8 cellular contexts compared by ENCODE assay signal in genomic region chr13:39656325-39656677, GRCh38. TPM values are rescaled to one million over a fixed set of nuclear protein-coding genes. Genes with fewer than 3 reads are reported as not detected.
DNase-seq lines count a peak whose midpoint lies in the region; FAIRE-seq and TF ChIP-seq lines count a peak whose summit lies in the region.

No MANE protein-coding gene starts in this region.

- H2AFZ ChIP-seq in GM23248: peak overlapping the region; percentile 96
- H2AFZ ChIP-seq in SK-N-SH (ENCODE audit: low read depth): peak overlapping the region; percentile 93

- peak overlapping the region; percentile 91 for H3K9ac ChIP-seq in GM23248
- peak overlapping the region; percentile 75 for H3K9ac ChIP-seq in SK-N-SH

- H3K4me2 ChIP-seq in GM23248 (ENCODE audit: unreplicated experiment) (peak overlapping the region; percentile 95), SK-N-SH (peak overlapping the region; percentile 95)

- peaks cover 9% of the 10 kb centered on the region for H3K4me1 ChIP-seq in GM23248 (ENCODE audit: insufficient read depth)
- no peaks in the 10 kb centered on the region; a peak in 1 of 4 replicates for H3K4me1 ChIP-seq in SK-N-SH (ENCODE audit: control insufficient read depth in 1 of 2, insufficient read depth in 2 of 2, low read depth in 1 of 2, low read length in 1 of 2)
- peaks cover 0 to 25% (median 9%) of the 10 kb centered on the region in 4 donors for H3K4me1 ChIP-seq in sigmoid colon

- no peaks in the 10 kb centered on the region for H3K9me3 ChIP-seq in GM23248 (ENCODE audit: low read depth)
- no peaks in the 10 kb centered on the region for H3K9me3 ChIP-seq in SK-N-SH
- H3K9me3 ChIP-seq in sigmoid colon: no peaks in the 10 kb centered on the region

- H3K4me3 ChIP-seq in GM23248: peak overlapping the region; percentile 99
- H3K4me3 ChIP-seq in SK-N-SH (ENCODE audit: low read depth in 2 of 2, low read length in 1 of 2): peak overlapping the region; percentile 90 to 98
- peak overlapping the region; percentile 97 for H3K4me3 ChIP-seq in fibroblast of villous mesenchyme (ENCODE audit: low read depth, low read length)
- H3K4me3 ChIP-seq in sigmoid colon: peak overlapping the region; percentile 84 to 94 (median 92)

- H3K36me3 ChIP-seq in GM23248 (ENCODE audit: low read depth): peaks cover 13% of the 10 kb centered on the region
- peaks cover 20 to 21% of the 10 kb centered on the region in 2 experiments for H3K36me3 ChIP-seq in SK-N-SH (replicated peaks in 1 of 2; ENCODE audit: control insufficient read depth in 1 of 2, insufficient read depth in 2 of 2, low read length in 1 of 2)
- peaks cover 0 to 20% (median 0%) of the 10 kb centered on the region in 4 donors for H3K36me3 ChIP-seq in sigmoid colon

- H3K79me2 ChIP-seq in GM23248 (ENCODE audit: insufficient read depth): peaks cover 45% of the 10 kb centered on the region
- H3K79me2 ChIP-seq in SK-N-SH (ENCODE audit: insufficient read depth): peaks cover 28% of the 10 kb centered on the region

- no peak for FAIRE-seq in GM12891 (lab: Jason Lieb, UNC)

- no peak for TF ChIP-seq POLR2A in sigmoid colon (IDR thresholded peaks at IDR 0.05)
- TF ChIP-seq POLR2A in GM12891 (IDR thresholded peaks at IDR 0.05; ENCODE audit: low read depth, low read length): no peak

- in situ Hi-C loops in GM23248 (cut with MboI): no loop called here

- H3K9me2 ChIP-seq in GM23248 (ENCODE audit: insufficient read depth) (0 out of 2 replicates have a peak, but pooled peaks cover 7% of the 10 kb centered on the region), SK-N-SH (no peaks in the 10 kb centered on the region)

- POLR2A ChIA-PET in SK-N-SH (lab: Yijun Ruan, JAX): no interaction called here

- 6 to 9% methylated on average over 7 of the region's 7 CpGs for WGBS in GM23248 (ENCODE audit: low coverage in 1 of 2, low lambda C conversion rate in 2 of 2, missing lambda C conversion rate in 2 of 2), 2 experiments
- 14% methylated on average over 7 of the region's 7 CpGs for WGBS in SK-N-SH (ENCODE audit: low lambda C conversion rate)
- 11 to 17% methylated on average over 7 of the region's 7 CpGs for WGBS in sigmoid colon, 2 donors

- H4K20me1 ChIP-seq in GM23248 (ENCODE audit: insufficient read depth) (no peaks in the 10 kb centered on the region; the same call in 1 of the 2 replicates), SK-N-SH (ENCODE audit: insufficient read depth) (no peaks in the 10 kb centered on the region)

- H3F3A ChIP-seq in GM23248 (ENCODE audit: insufficient read depth): no peaks in the 10 kb centered on the region
- H3F3A ChIP-seq in SK-N-SH (replicated peaks; ENCODE audit: insufficient read depth): no peaks in the 10 kb centered on the region

- TF ChIP-seq CTCF in SK-N-SH (IDR thresholded peaks at IDR 0.05) (no peak), fibroblast of villous mesenchyme (IDR thresholded peaks at IDR 0.05; ENCODE audit: insufficient read depth, low read depth, low read length) (no peak), sigmoid colon (IDR thresholded peaks at IDR 0.05) (no peak)

- TF ChIP-seq EP300 in SK-N-SH (IDR thresholded peaks at IDR 0.05; ENCODE audit: borderline replicate concordance in 1 of 2, low read depth in 1 of 2, low read length in 1 of 2) (no peak), sigmoid colon (IDR thresholded peaks at IDR 0.05) (no peak)

- intact Hi-C loops in sigmoid colon (cut with DNase I): no loop called here

- DNase-seq in ELR (ENCODE audit: low read depth) (peak; percentile 20), GM23248 (peak; percentile 36), SK-N-SH (no peak), fibroblast of villous mesenchyme (ENCODE audit: low read depth) (peak; percentile 16), sigmoid colon (no peak), GM12891 (ENCODE audit: insufficient read length, low spot score) (no peak), NCI-H1694 (lab: John Stamatoyannopoulos, UW) (no peak), NCI-H1417 treated with DMSO at 0.1 percent for 48 hours (lab: John Stamatoyannopoulos, UW) (no peak)

- H3K27ac ChIP-seq in GM23248: no peak overlapping the region
- H3K27ac ChIP-seq in SK-N-SH (ENCODE audit: low read depth in 2 of 2, low read length in 1 of 2): peak overlapping the region in 1 of 2 experiments; percentile 76; a peak in 1 of 4 replicates
- peak overlapping the region; percentile 75 to 77 (median 76) for H3K27ac ChIP-seq in sigmoid colon

- CTCF ChIA-PET in SK-N-SH (lab: Yijun Ruan, JAX): interaction anchor here (1.3 to 1.8 kb wide), 3 partner anchors 21 to 1121 kb away, joined by 3 to 5 read pairs (median 4); no protein-coding TSS in a partner anchor

- TF ChIP-seq RAD21 in SK-N-SH (IDR thresholded peaks at IDR 0.05; ENCODE audit: low read length): no peak

- H3K27me3 ChIP-seq in GM23248 (replicated peaks; ENCODE audit: insufficient read depth): no peaks in the 10 kb centered on the region
- H3K27me3 ChIP-seq in SK-N-SH (ENCODE audit: insufficient read depth): no peaks in the 10 kb centered on the region
- H3K27me3 ChIP-seq in sigmoid colon: no peaks in the 10 kb centered on the region

TF ChIP-seq in SK-N-SH, 30 proteins besides CTCF, POLR2A, EP300 and RAD21:
- TF ChIP-seq RFX5 (IDR thresholded peaks at IDR 0.05; ENCODE audit: low read length) (no peak), TEAD4 (IDR thresholded peaks at IDR 0.05; ENCODE audit: borderline replicate concordance, insufficient read depth) (no peak), FOXM1 (IDR thresholded peaks at IDR 0.05; ENCODE audit: low read depth) (no peak), MXI1 (IDR thresholded peaks at IDR 0.05; ENCODE audit: low read depth, low read length) (no peak), MAX (IDR thresholded peaks at IDR 0.05; ENCODE audit: low read depth) (no peak), SIN3A (IDR thresholded peaks at IDR 0.05; ENCODE audit: borderline replicate concordance, low read depth, low read length) (no peak)

TF ChIP-seq in GM12891, 5 proteins besides CTCF, POLR2A, EP300 and RAD21:
- TF ChIP-seq SPI1 (IDR thresholded peaks at IDR 0.05; ENCODE audit: low read depth, low read length): no peak
- TF ChIP-seq POU2F2 (IDR thresholded peaks at IDR 0.05; ENCODE audit: low read depth, low read length): no peak
- no peak for TF ChIP-seq POLR2AphosphoS5 (IDR thresholded peaks at IDR 0.05; ENCODE audit: low read depth, low read length)
- TF ChIP-seq PAX5 (IDR thresholded peaks at IDR 0.05; ENCODE audit: insufficient read depth, low read length, severe bottlenecking): no peak
- TF ChIP-seq TAF1 (IDR thresholded peaks at IDR 0.05; ENCODE audit: low read depth, low read length): no peak

RNA-seq across cellular contexts. Expression of gene COG6, which starts 0.8 kb away (rescaled TPM):
- total RNA-seq in GM23248 (2014; rRNA removed; shearing (Covaris generic)): 40.4 and 53.9 TPM in 2 replicates
- 32.9 and 35.2 TPM in 2 replicates for polyA plus RNA-seq in GM23248 (2016; fragmentation: Nextera tagmentation; extraction: Ambion mirVana)
- 13.1 and 16.9 TPM in 2 replicates for polyA plus RNA-seq in SK-N-SH (2012; rRNA removed)
- 14.8 and 15.9 TPM in 2 replicates for polyA plus RNA-seq in SK-N-SH (2012; cell fraction: cytosol; rRNA removed)
- 7.9 and 16.7 TPM in 2 replicates for polyA plus RNA-seq in SK-N-SH (2012; cell fraction: nucleus; rRNA removed)
- 44.8 and 67.4 TPM in 2 replicates for total RNA-seq in fibroblast of villous mesenchyme
- total RNA-seq in sigmoid colon: 10 to 100 TPM; 18.6 to 22.5 (median 19.3) TPM
- 10 to 100 TPM in 2 of 3 donors, 1 to 10 TPM in 1; 8.6 to 13.6 (median 12.0) TPM for polyA plus RNA-seq in sigmoid colon
- 7.0 TPM for polyA plus RNA-seq in GM12891 (2012; ENCODE audit: low read depth, missing spikeins)

RNA-seq across cellular contexts. Expression of gene LHFPL6, which starts 53.3 kb away (rescaled TPM):
- total RNA-seq in GM23248 (2014; rRNA removed; shearing (Covaris generic)): 74.4 and 91.2 TPM in 2 replicates
- polyA plus RNA-seq in GM23248 (2016; fragmentation: Nextera tagmentation; extraction: Ambion mirVana) (111 and 117 TPM in 2 replicates), SK-N-SH (2012; rRNA removed) (22.2 and 25.7 TPM in 2 replicates), sigmoid colon (10 to 100 TPM in 2 of 3 donors, 1 to 10 TPM in 1; 2.5 to 16.8 (median 11.6) TPM)
- polyA plus RNA-seq in SK-N-SH (2012; cell fraction: cytosol; rRNA removed): 27.0 and 29.2 TPM in 2 replicates
- polyA plus RNA-seq in SK-N-SH (2012; cell fraction: nucleus; rRNA removed): 9.1 and 9.9 TPM in 2 replicates
- total RNA-seq in fibroblast of villous mesenchyme (44.8 and 57.9 TPM in 2 replicates), sigmoid colon (10 to 100 TPM; 41.7 to 69.2 (median 55.2) TPM)
- 0.36 TPM for polyA plus RNA-seq in GM12891 (2012; ENCODE audit: low read depth, missing spikeins)

Comparison
In these comparisons a context has a peak if more than half of its experiments do, and no peak if none do; other contexts are left out.
1. DNase-seq: peak in ELR (single experiment), GM23248 (single experiment) and fibroblast of villous mesenchyme (single experiment); none in SK-N-SH (single experiment), sigmoid colon (single experiment), GM12891 (single experiment), NCI-H1694 (single experiment) and NCI-H1417 treated with DMSO at 0.1 percent for 48 hours (single experiment).
2. Peak in every context shown above with its lines, with median percentiles within 50 percentile points of each other: H3K4me3 ChIP-seq.